16 cellular contexts compared by ENCODE assay signal in the genomic region with DNA sequence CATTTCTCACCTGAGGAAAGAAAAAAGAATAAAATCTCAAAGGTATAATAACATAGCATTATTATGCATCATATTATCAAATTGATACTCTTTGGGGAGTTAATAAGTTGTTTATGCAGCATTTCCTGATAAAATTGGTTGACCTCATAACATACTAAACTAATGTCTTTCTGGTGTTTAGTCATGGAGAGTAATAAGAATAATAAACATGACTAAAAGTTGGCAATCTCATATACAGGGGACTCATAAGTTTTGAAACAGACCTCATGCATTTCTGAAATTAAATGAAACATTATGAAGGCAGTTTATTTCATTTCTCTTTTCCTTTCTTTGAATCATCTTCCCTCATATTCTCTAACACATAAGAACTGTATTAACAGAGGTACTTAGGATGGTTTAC.
"Had no signal": no experiment of that assay in that cellular context is flagged by ENCODE, and none has a peak within 500 bp of the region (broad histone marks: within the 10 kb centered on the region; RNA-seq: fewer than 3 reads in every experiment).

No MANE protein-coding gene starts in this region.

- H3K79me2 ChIP-seq: parathyroid adenoma had no signal

- H3K4me1 ChIP-seq: adrenal gland, body of pancreas, heart left ventricle, parathyroid adenoma had no signal

- DNase-seq: activated CD4-positive, alpha-beta T cell treated with anti-CD3 and anti-CD28 coated beads, Interleukin-2, amount 10 ng/mL, durations not matched to agents 24 days and 14 days; activated naive CD4-positive, alpha-beta T cell treated with anti-CD3 and anti-CD28 coated beads for 36 hours; adrenal gland; body of pancreas; effector memory CD8-positive, alpha-beta T cell; heart left ventricle; kidney; left ventricle myocardium superior; stimulated activated CD4-positive, alpha-beta T cell treated with anti-CD3 and anti-CD28 coated beads, Interleukin-4, amount 100 ng/mL, for 4 hours; stomach; T-helper 1 cell; thyroid gland had no signal

- H3K36me3 Mint-ChIP-seq: mesothelial cell of epicardium had no signal

- H3K4me3 Mint-ChIP-seq: activated CD4-positive, alpha-beta T cell treated with anti-CD3 and anti-CD28 coated beads, Interleukin-2, amount 10 ng/mL, durations not matched to agents 24 days and 14 days; activated naive CD4-positive, alpha-beta T cell treated with anti-CD3 and anti-CD28 coated beads for 36 hours; dendritic cell treated with granulocyte-macrophage colony-stimulating factor and Interleukin-4, amounts not matched to agents 40 ng/mL and 50 ng/mL, for 4 days; effector memory CD8-positive, alpha-beta T cell; mesothelial cell of epicardium had no signal

- H3K27ac ChIP-seq: adrenal gland, body of pancreas, heart left ventricle, parathyroid adenoma, stomach, thyroid gland, VCaP had no signal

- ATAC-seq: body of pancreas; effector memory CD8-positive, alpha-beta T cell; heart left ventricle; left ventricle myocardium superior had no signal

- H3K27me3 ChIP-seq: adrenal gland, body of pancreas, thyroid gland had no signal

- H3K9ac ChIP-seq: parathyroid adenoma had no signal

- H3K4me3 ChIP-seq: adrenal gland, body of pancreas, heart left ventricle, stomach, thyroid gland had no signal

- H3K27ac Mint-ChIP-seq: activated CD4-positive, alpha-beta T cell treated with anti-CD3 and anti-CD28 coated beads, Interleukin-2, amount 10 ng/mL, durations not matched to agents 24 days and 14 days; activated naive CD4-positive, alpha-beta T cell treated with anti-CD3 and anti-CD28 coated beads for 36 hours; effector memory CD8-positive, alpha-beta T cell; mesothelial cell of epicardium had no signal

- H3K36me3 ChIP-seq: adrenal gland, heart left ventricle, stomach, thyroid gland had no signal

- H3K9me3 Mint-ChIP-seq: activated naive CD4-positive, alpha-beta T cell treated with anti-CD3 and anti-CD28 coated beads for 36 hours; dendritic cell treated with granulocyte-macrophage colony-stimulating factor and Interleukin-4, amounts not matched to agents 40 ng/mL and 50 ng/mL, for 4 days; effector memory CD8-positive, alpha-beta T cell; mesothelial cell of epicardium had no signal
